ENCODE assay signal across 8 cellular contexts in the genomic region with DNA sequence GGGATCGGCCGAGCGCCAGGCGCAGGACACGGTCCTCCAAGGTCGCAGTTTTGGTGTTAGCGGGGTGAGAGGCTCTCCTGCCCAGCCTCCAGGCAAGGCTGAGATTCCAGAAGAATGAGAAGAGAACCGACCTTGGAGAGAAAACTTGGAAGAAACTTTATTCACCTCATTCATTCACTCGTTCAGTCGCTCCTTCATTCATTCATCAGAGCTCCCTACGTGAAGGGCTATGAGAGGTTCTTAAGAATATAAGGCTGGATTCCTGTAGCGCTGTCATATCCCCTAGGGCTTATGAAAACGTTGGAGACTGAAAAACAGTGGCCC. TPM values are rescaled to one million over a fixed set of nuclear protein-coding genes. Genes with fewer than 3 reads are reported as not detected.
A peak's percentile ranks its signal among the peaks of the same experiment; 100 is the strongest.
DNase-seq lines count a peak whose midpoint lies in the region; ATAC-seq, FAIRE-seq and TF ChIP-seq lines count a peak whose summit lies in the region.

No MANE protein-coding gene starts in this region.

- H2AFZ ChIP-seq in keratinocyte (ENCODE audit: control insufficient read depth, low read length) = peak overlapping the region; percentile 95

- no peak for ATAC-seq in thoracic aorta (ENCODE audit: insufficient number of reproducible peaks, low FRiP score, low read depth)
- ATAC-seq in HG03439 (IDR thresholded peaks at IDR 0.05; ENCODE audit: unreplicated experiment) = no peak
- no peak for ATAC-seq in HG02870 (IDR thresholded peaks at IDR 0.05; ENCODE audit: unreplicated experiment)
- no peak for ATAC-seq in HG03039 (IDR thresholded peaks at IDR 0.05; ENCODE audit: unreplicated experiment)

- H3K27ac Mint-ChIP-seq in activated CD4-positive, alpha-beta T cell treated with anti-CD3 and anti-CD28 coated beads, Interleukin-2, amount 10 ng/mL, durations not matched to agents 7 days and 5 days = no peak overlapping the region
- no peak overlapping the region for H3K27ac Mint-ChIP-seq in activated naive CD8-positive, alpha-beta T cell treated with anti-CD3 and anti-CD28 coated beads for 36 hours

- no peak for DNase-seq in activated CD4-positive, alpha-beta T cell treated with anti-CD3 and anti-CD28 coated beads, Interleukin-2, amount 10 ng/mL, durations not matched to agents 7 days and 5 days
- no peak for DNase-seq in activated CD4-positive, alpha-beta T cell treated with anti-CD3 and anti-CD28 coated beads for 4 hours
- no peak for DNase-seq in activated naive CD8-positive, alpha-beta T cell treated with anti-CD3 and anti-CD28 coated beads for 36 hours
- DNase-seq in keratinocyte (ENCODE audit: low read depth, low spot score) (no peak), thoracic aorta (ENCODE audit: low spot score) (no peak)

- H3K4me2 ChIP-seq in keratinocyte (ENCODE audit: control insufficient read depth, extremely low read depth, insufficient read depth, low read depth, low read length) = peak overlapping the region; percentile 81

- H3K4me1 ChIP-seq in keratinocyte (ENCODE audit: control insufficient read depth, extremely low read depth, insufficient read depth, low read length) = peaks cover 10% of the 10 kb centered on the region
- peaks cover 7 to 23% of the 10 kb centered on the region in 2 donors for H3K4me1 ChIP-seq in thoracic aorta (ENCODE audit: control insufficient read depth in 1 of 2, low read depth in 2 of 2)

- TF ChIP-seq CTCF in keratinocyte (optimal IDR thresholded peaks at IDR 0.05 in 1 of 3, IDR thresholded peaks at IDR 0.05 in 1 of 3, conservative IDR thresholded peaks at IDR 0.05 in 1 of 3; ENCODE audit: extremely low read depth in 1 of 3, insufficient read depth in 2 of 3, low read length in 3 of 3) (no peak), thoracic aorta (IDR thresholded peaks at IDR 0.05) (no peak)

- dilution Hi-C loops in keratinocyte (cut with MboI; ENCODE audit: extremely low pct_ligation_motif_present, low sequenced_read_pairs) = loop anchor here (25.0 kb wide), 1 partner anchor 106 kb away; the partner anchor contains the start of gene CCDC42

- peak; percentile 39 for FAIRE-seq in keratinocyte (lab: Jason Lieb, UNC)

- H3K79me2 ChIP-seq in keratinocyte (ENCODE audit: control insufficient read depth, insufficient read depth, low read length) = peaks cover 27% of the 10 kb centered on the region

- H3K9me3 ChIP-seq in keratinocyte (ENCODE audit: control insufficient read depth, low read depth, low read length) (no peaks in the 10 kb centered on the region), thoracic aorta (no peaks in the 10 kb centered on the region)

- H3K4me3 ChIP-seq in keratinocyte (ENCODE audit: control insufficient read depth in 2 of 3, extremely low read depth in 1 of 3, insufficient read depth in 2 of 3, low read depth in 1 of 3, low read length in 3 of 3) (peak overlapping the region; percentile 86 to 96 (median 96)), thoracic aorta (peak overlapping the region; percentile 93)

- H3K9me3 Mint-ChIP-seq in activated CD4-positive, alpha-beta T cell treated with anti-CD3 and anti-CD28 coated beads, Interleukin-2, amount 10 ng/mL, durations not matched to agents 7 days and 5 days = no peaks in the 10 kb centered on the region
- H3K9me3 Mint-ChIP-seq in activated naive CD8-positive, alpha-beta T cell treated with anti-CD3 and anti-CD28 coated beads for 36 hours = no peaks in the 10 kb centered on the region

- peak overlapping the region; percentile 85 for H3K9ac ChIP-seq in keratinocyte (ENCODE audit: control insufficient read depth, extremely low read depth, insufficient read depth, low read length)

- no peaks in the 10 kb centered on the region for H3K9me1 ChIP-seq in keratinocyte (ENCODE audit: control insufficient read depth, extremely low read depth, insufficient read depth, low read length)

- peaks cover 11% of the 10 kb centered on the region for H3K4me1 Mint-ChIP-seq in activated CD4-positive, alpha-beta T cell treated with anti-CD3 and anti-CD28 coated beads, Interleukin-2, amount 10 ng/mL, durations not matched to agents 7 days and 5 days
- H3K4me1 Mint-ChIP-seq in activated naive CD8-positive, alpha-beta T cell treated with anti-CD3 and anti-CD28 coated beads for 36 hours = peaks cover 9% of the 10 kb centered on the region

- POLR2A ChIA-PET in activated CD4-positive, alpha-beta T cell treated with anti-CD3 and anti-CD28 coated beads, Interleukin-2, amount 10 ng/mL, durations not matched to agents 7 days and 5 days (lab: Charles Lee) = no interaction called here

- peak overlapping the region; percentile 87 for H3K4me3 Mint-ChIP-seq in activated CD4-positive, alpha-beta T cell treated with anti-CD3 and anti-CD28 coated beads, Interleukin-2, amount 10 ng/mL, durations not matched to agents 7 days and 5 days
- H3K4me3 Mint-ChIP-seq in activated naive CD8-positive, alpha-beta T cell treated with anti-CD3 and anti-CD28 coated beads for 36 hours = peak overlapping the region; percentile 66

- peaks cover 57% of the 10 kb centered on the region for H3K27me3 Mint-ChIP-seq in activated CD4-positive, alpha-beta T cell treated with anti-CD3 and anti-CD28 coated beads, Interleukin-2, amount 10 ng/mL, durations not matched to agents 7 days and 5 days
- peaks cover 70% of the 10 kb centered on the region for H3K27me3 Mint-ChIP-seq in activated naive CD8-positive, alpha-beta T cell treated with anti-CD3 and anti-CD28 coated beads for 36 hours

- CTCF ChIA-PET in activated CD4-positive, alpha-beta T cell treated with anti-CD3 and anti-CD28 coated beads, Interleukin-2, amount 10 ng/mL, durations not matched to agents 7 days and 5 days (lab: Charles Lee) = no interaction called here

- H4K20me1 ChIP-seq in keratinocyte (ENCODE audit: control insufficient read depth, extremely low read depth, insufficient read depth, low read length) = no peaks in the 10 kb centered on the region

- H3K36me3 ChIP-seq in keratinocyte (ENCODE audit: control insufficient read depth in 2 of 2, extremely low read depth in 1 of 2, insufficient read depth in 2 of 2, low read length in 2 of 2) (no peaks in the 10 kb centered on the region), thoracic aorta (no peaks in the 10 kb centered on the region)

- H3K27ac ChIP-seq in keratinocyte (ENCODE audit: control insufficient read depth, insufficient read depth, low read length) = peak overlapping the region; percentile 75
- peak overlapping the region; percentile 93 to 99 for H3K27ac ChIP-seq in thoracic aorta

- H3K36me3 Mint-ChIP-seq in activated CD4-positive, alpha-beta T cell treated with anti-CD3 and anti-CD28 coated beads, Interleukin-2, amount 10 ng/mL, durations not matched to agents 7 days and 5 days (ENCODE audit: low read depth) = no peaks in the 10 kb centered on the region
- H3K36me3 Mint-ChIP-seq in activated naive CD8-positive, alpha-beta T cell treated with anti-CD3 and anti-CD28 coated beads for 36 hours = no peaks in the 10 kb centered on the region

- no peaks in the 10 kb centered on the region for H3K27me3 ChIP-seq in keratinocyte (ENCODE audit: control insufficient read depth, extremely low read depth, insufficient read depth, low read length)
- H3K27me3 ChIP-seq in thoracic aorta (replicated peaks; ENCODE audit: insufficient read depth) = no peaks in the 10 kb centered on the region

RNA-seq across cellular contexts. Expression of gene MYH10, which starts 1.0 kb away (rescaled TPM):
- total RNA-seq in activated CD4-positive, alpha-beta T cell treated with anti-CD3 and anti-CD28 coated beads, Interleukin-2, amount 10 ng/mL, durations not matched to agents 7 days and 5 days = 10 to 100 TPM in 1 of 2 experiments, 1 to 10 TPM in 1; 8.3 to 10.3 TPM
- total RNA-seq in activated naive CD8-positive, alpha-beta T cell treated with anti-CD3 and anti-CD28 coated beads for 36 hours = 10 to 100 TPM; 20.1 to 22.3 TPM
- polyA plus RNA-seq in keratinocyte = 17.0 to 26.2 TPM (median 21.2 TPM) in 3 replicates
- polyA plus RNA-seq in keratinocyte (2011; ENCODE audit: low read depth) = 21.1 TPM
- 11.9 and 13.4 TPM in 2 replicates for polyA plus RNA-seq in keratinocyte (2011; cell fraction: cytosol; rRNA removed)
- polyA plus RNA-seq in keratinocyte (2011; cell fraction: nucleus; rRNA removed) = 31.3 and 31.4 TPM in 2 replicates
- 9.0 and 29.0 TPM in 2 replicates for polyA plus RNA-seq in keratinocyte (2012; ENCODE audit: low replicate concordance)
- 43.3 to 55.5 TPM (median 52.8 TPM) in 3 replicates for polyA minus RNA-seq in keratinocyte
- polyA minus RNA-seq in keratinocyte (2011; cell fraction: cytosol; rRNA and poly(A)+ RNA removed) = 36.8 TPM
- polyA minus RNA-seq in keratinocyte (2011; cell fraction: nucleus; rRNA and poly(A)+ RNA removed) = 33.9 and 63.4 TPM in 2 replicates
- total RNA-seq in thoracic aorta = 1,000 to 10,000 TPM; 1,436 to 1,719 TPM

Comparison
In these comparisons a context has a peak if more than half of its experiments do, and no peak if none do; other contexts are left out.
1. RNA of gene MYH10, which starts 1.0 kb away (total RNA-seq): 1,436 to 1,719 TPM in thoracic aorta; 20.1 to 22.3 TPM in activated naive CD8-positive, alpha-beta T cell treated with anti-CD3 and anti-CD28 coated beads for 36 hours and 8.3 to 10.3 TPM in activated CD4-positive, alpha-beta T cell treated with anti-CD3 and anti-CD28 coated beads, Interleukin-2, amount 10 ng/mL, durations not matched to agents 7 days and 5 days; every median in the first group is over 10 times any median in the second.